Comparison of ENCODE assay signal across 8 cellular contexts in the genomic region with DNA sequence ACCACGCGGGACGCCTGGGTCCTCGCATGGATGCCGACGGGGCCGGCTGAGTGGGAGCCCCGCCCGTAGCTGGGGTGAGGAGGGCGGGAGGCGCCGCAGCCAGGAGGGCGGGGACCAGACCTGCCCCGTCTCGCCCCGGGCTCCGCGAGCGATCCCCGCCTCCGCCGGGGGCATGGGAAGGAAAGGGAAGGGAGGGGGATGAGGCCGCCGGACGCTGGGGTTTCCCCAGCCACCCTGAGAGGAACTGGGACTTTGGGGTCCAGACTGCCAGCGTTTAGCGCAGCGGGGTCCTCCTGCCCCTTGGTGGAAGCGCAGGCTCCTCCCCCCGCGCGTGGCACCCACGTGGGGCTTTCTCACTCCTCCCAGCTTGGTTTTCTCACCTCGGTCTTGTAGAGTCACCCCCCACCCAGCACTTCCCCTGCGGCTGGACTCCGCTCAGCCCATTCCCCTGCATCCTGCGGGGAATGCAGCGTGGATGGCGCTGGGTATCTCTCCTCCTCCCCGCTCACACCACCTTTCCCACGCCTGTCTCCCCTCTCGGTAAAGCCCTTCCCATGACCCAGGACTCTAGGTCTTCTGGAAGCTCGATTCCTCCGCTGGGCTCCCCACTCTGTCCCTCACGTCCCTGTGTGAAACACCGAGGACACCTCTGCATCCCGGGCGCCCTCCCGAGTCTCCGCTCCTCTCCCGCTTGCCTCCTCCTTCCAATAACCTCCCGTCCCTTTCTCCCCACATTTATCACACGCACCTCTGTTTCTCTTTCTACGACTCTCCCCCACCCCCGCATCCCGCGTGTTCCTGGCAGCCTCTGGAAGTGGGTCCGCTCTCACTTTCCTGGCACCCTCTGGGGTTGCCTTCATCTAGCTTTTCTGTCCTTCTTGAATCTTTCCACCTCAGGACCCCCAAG. TPM values are rescaled to one million over a fixed set of nuclear protein-coding genes. Genes with fewer than 3 reads are reported as not detected.
DNase-seq lines count a peak whose midpoint lies in the region; ATAC-seq, FAIRE-seq and TF ChIP-seq lines count a peak whose summit lies in the region.

No MANE protein-coding gene starts in this region.

- POLR2A ChIA-PET in WTC11 (lab: Charles Lee) = interaction anchor here (0.6 to 1.0 kb wide), 2 partner anchors 11 to 12 kb away, joined by 3 to 4 read pairs; partner anchors contain the start of gene B9D2

- DNase-seq in AML-193 (lab: John Stamatoyannopoulos, UW) (peak; percentile 66 to 76), GM19239 (ENCODE audit: insufficient read length, low spot score) (peak; percentile 78), WTC11 (ENCODE audit: low spot score) (peak; percentile 47), breast epithelium (ENCODE audit: low spot score in 2 of 2) (no peak), kidney tubule cell (ENCODE audit: low spot score) (peak; percentile 63), COR-L47 (lab: John Stamatoyannopoulos, UW) (no peak)
- DNase-seq in stimulated activated CD4-positive, alpha-beta T cell treated with anti-CD3 and anti-CD28 coated beads, Interleukin-2, amount 100 ng/mL, for 24 hours = peak; percentile 83 to 86

- H3K27me3 Mint-ChIP-seq in WTC11 (ENCODE audit: low read depth) = peaks cover 58% of the 10 kb centered on the region

- ATAC-seq in WTC11 = peak; percentile 18

- no peaks in the 10 kb centered on the region for H3K36me3 Mint-ChIP-seq in WTC11

- H3K27ac Mint-ChIP-seq in WTC11 = no peak overlapping the region

- intact Hi-C loops in breast epithelium (cut with DNase I; ENCODE audit: low total_unique reads) = no loop called here

- TF ChIP-seq CTCF in WTC11 (IDR thresholded peaks at IDR 0.05) (no peak), breast epithelium (IDR thresholded peaks at IDR 0.05) (no peak)

- H3K4me1 ChIP-seq in HUES6 (ENCODE audit: control insufficient read depth, insufficient read depth, low read length) (peaks cover 10% of the 10 kb centered on the region), breast epithelium (peaks cover 0 to 6% of the 10 kb centered on the region in 2 donors)

- CTCF ChIA-PET in WTC11 (lab: Charles Lee) = interaction anchor here (0.8 to 6.2 kb wide), 23 partner anchors 10 to 219 kb away, joined by 3 to 103 read pairs (median 6); partner anchors contain the start of genes B3GNT8, B9D2, CCDC97 and DMAC2

- peaks cover 7% of the 10 kb centered on the region; the same call in 1 of the 2 replicates for H3K36me3 ChIP-seq in HUES6 (ENCODE audit: control insufficient read depth, insufficient read depth, low read length)
- H3K36me3 ChIP-seq in breast epithelium = no peaks in the 10 kb centered on the region

- H3K27me3 ChIP-seq in HUES6 (ENCODE audit: control insufficient read depth, insufficient read depth, low read length) = peaks cover 31% of the 10 kb centered on the region
- no peaks in the 10 kb centered on the region for H3K27me3 ChIP-seq in breast epithelium

- no peaks in the 10 kb centered on the region for H3K9me3 Mint-ChIP-seq in WTC11

- H3K9me3 ChIP-seq in HUES6 (ENCODE audit: control insufficient read depth, insufficient read depth, low read depth, low read length) (no peaks in the 10 kb centered on the region), breast epithelium (no peaks in the 10 kb centered on the region)

- peak overlapping the region; percentile 89 for H3K4me3 Mint-ChIP-seq in WTC11

- peak overlapping the region; percentile 84 for H3K9ac ChIP-seq in HUES6 (ENCODE audit: low read length)

- peak; percentile 90 for FAIRE-seq in GM19239 (lab: Jason Lieb, UNC)

- no peak for TF ChIP-seq POLR2A in breast epithelium (IDR thresholded peaks at IDR 0.05)

- H3K4me3 ChIP-seq in HUES6 (ENCODE audit: low read depth, low read length) = peak overlapping the region; percentile 95
- H3K4me3 ChIP-seq in breast epithelium = peak overlapping the region; percentile 82 to 97 (median 82)

- H3K4me1 Mint-ChIP-seq in WTC11 = peaks cover 18% of the 10 kb centered on the region

- H3K27ac ChIP-seq in HUES6 (ENCODE audit: low read depth, low read length) (no peak overlapping the region), breast epithelium (peak overlapping the region; percentile 78 to 92)

TF ChIP-seq in WTC11, 78 proteins besides CTCF, POLR2A, EP300 and RAD21 (continues in another document):
- TF ChIP-seq, protein P1, sequence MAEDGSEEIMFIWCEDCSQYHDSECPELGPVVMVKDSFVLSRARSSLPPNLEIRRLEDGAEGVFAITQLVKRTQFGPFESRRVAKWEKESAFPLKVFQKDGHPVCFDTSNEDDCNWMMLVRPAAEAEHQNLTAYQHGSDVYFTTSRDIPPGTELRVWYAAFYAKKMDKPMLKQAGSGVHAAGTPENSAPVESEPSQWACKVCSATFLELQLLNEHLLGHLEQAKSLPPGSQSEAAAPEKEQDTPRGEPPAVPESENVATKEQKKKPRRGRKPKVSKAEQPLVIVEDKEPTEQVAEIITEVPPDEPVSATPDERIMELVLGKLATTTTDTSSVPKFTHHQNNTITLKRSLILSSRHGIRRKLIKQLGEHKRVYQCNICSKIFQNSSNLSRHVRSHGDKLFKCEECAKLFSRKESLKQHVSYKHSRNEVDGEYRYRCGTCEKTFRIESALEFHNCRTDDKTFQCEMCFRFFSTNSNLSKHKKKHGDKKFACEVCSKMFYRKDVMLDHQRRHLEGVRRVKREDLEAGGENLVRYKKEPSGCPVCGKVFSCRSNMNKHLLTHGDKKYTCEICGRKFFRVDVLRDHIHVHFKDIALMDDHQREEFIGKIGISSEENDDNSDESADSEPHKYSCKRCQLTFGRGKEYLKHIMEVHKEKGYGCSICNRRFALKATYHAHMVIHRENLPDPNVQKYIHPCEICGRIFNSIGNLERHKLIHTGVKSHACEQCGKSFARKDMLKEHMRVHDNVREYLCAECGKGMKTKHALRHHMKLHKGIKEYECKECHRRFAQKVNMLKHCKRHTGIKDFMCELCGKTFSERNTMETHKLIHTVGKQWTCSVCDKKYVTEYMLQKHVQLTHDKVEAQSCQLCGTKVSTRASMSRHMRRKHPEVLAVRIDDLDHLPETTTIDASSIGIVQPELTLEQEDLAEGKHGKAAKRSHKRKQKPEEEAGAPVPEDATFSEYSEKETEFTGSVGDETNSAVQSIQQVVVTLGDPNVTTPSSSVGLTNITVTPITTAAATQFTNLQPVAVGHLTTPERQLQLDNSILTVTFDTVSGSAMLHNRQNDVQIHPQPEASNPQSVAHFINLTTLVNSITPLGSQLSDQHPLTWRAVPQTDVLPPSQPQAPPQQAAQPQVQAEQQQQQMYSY (CRISPR knock-in tag; IDR thresholded peaks at IDR 0.05) = no peak
- no peak for TF ChIP-seq ZNF138 (CRISPR knock-in tag; conservative IDR thresholded peaks at IDR 0.05)
- no peak for TF ChIP-seq ZNF317 (CRISPR knock-in tag; IDR thresholded peaks at IDR 0.05; ENCODE audit: borderline replicate concordance, low read depth)
- TF ChIP-seq ZNF121 (CRISPR knock-in tag; IDR thresholded peaks at IDR 0.05) = no peak
- TF ChIP-seq, protein P2, sequence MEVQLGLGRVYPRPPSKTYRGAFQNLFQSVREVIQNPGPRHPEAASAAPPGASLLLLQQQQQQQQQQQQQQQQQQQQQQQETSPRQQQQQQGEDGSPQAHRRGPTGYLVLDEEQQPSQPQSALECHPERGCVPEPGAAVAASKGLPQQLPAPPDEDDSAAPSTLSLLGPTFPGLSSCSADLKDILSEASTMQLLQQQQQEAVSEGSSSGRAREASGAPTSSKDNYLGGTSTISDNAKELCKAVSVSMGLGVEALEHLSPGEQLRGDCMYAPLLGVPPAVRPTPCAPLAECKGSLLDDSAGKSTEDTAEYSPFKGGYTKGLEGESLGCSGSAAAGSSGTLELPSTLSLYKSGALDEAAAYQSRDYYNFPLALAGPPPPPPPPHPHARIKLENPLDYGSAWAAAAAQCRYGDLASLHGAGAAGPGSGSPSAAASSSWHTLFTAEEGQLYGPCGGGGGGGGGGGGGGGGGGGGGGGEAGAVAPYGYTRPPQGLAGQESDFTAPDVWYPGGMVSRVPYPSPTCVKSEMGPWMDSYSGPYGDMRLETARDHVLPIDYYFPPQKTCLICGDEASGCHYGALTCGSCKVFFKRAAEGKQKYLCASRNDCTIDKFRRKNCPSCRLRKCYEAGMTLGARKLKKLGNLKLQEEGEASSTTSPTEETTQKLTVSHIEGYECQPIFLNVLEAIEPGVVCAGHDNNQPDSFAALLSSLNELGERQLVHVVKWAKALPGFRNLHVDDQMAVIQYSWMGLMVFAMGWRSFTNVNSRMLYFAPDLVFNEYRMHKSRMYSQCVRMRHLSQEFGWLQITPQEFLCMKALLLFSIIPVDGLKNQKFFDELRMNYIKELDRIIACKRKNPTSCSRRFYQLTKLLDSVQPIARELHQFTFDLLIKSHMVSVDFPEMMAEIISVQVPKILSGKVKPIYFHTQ (CRISPR knock-in tag; IDR thresholded peaks at IDR 0.05) = no peak
- no peak for TF ChIP-seq E2F5 (CRISPR knock-in tag; IDR thresholded peaks at IDR 0.05)
- TF ChIP-seq, protein P3, sequence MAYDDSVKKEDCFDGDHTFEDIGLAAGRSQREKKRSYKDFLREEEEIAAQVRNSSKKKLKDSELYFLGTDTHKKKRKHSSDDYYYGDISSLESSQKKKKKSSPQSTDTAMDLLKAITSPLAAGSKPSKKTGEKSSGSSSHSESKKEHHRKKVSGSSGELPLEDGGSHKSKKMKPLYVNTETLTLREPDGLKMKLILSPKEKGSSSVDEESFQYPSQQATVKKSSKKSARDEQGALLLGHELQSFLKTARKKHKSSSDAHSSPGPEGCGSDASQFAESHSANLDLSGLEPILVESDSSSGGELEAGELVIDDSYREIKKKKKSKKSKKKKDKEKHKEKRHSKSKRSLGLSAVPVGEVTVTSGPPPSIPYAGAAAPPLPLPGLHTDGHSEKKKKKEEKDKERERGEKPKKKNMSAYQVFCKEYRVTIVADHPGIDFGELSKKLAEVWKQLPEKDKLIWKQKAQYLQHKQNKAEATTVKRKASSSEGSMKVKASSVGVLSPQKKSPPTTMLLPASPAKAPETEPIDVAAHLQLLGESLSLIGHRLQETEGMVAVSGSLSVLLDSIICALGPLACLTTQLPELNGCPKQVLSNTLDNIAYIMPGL (CRISPR knock-in tag; IDR thresholded peaks at IDR 0.05) = no peak
- no peak for TF ChIP-seq HMGA2 (CRISPR knock-in tag; IDR thresholded peaks at IDR 0.05)
- no peak for TF ChIP-seq MYBL2 (CRISPR knock-in tag; IDR thresholded peaks at IDR 0.05)

RNA-seq across cellular contexts. Expression of gene TGFB1, which starts 2.1 kb away (rescaled TPM):
- total RNA-seq in WTC11 (2021) (10.4 to 11.8 TPM (median 11.0 TPM) in 3 replicates), breast epithelium (10 to 100 TPM; 12.0 to 21.4 (median 13.4) TPM)

RNA-seq across cellular contexts. Expression of gene B9D2, which starts 12.4 kb away (rescaled TPM):
- total RNA-seq in WTC11 (2021) (4.5 to 6.3 TPM (median 4.7 TPM) in 3 replicates), breast epithelium (1 to 10 TPM; 4.0 to 7.3 (median 4.3) TPM)

RNA-seq across cellular contexts. Expression of gene TMEM91, which starts 24.7 kb away (rescaled TPM):
- 5.3 to 6.0 TPM (median 5.3 TPM) in 3 replicates for total RNA-seq in WTC11 (2021)
- 10 to 100 TPM; 15.7 to 29.2 (median 17.0) TPM for total RNA-seq in breast epithelium

RNA-seq across cellular contexts. Expression of gene CCDC97, which starts 41.6 kb away (rescaled TPM):
- total RNA-seq in WTC11 (2021) (29.7 to 31.4 TPM (median 30.8 TPM) in 3 replicates), breast epithelium (10 to 100 TPM; 15.4 to 15.7 (median 15.4) TPM)

RNA-seq across cellular contexts. Expression of gene EXOSC5, which starts 45.6 kb away (rescaled TPM):
- total RNA-seq in WTC11 (2021) (56.4 to 60.3 TPM (median 56.6 TPM) in 3 replicates), breast epithelium (10 to 100 TPM; 18.2 to 20.6 (median 18.7) TPM)

Comparison
In these comparisons a context has a peak if more than half of its experiments do, and no peak if none do; other contexts are left out.
1. DNase-seq: peak in AML-193 (2 of 2), GM19239 (single experiment), WTC11 (single experiment), kidney tubule cell (single experiment) and stimulated activated CD4-positive, alpha-beta T cell treated with anti-CD3 and anti-CD28 coated beads, Interleukin-2, amount 100 ng/mL, for 24 hours (2 of 2); none in breast epithelium (0 of 2) and COR-L47 (single experiment).